Comparison of ENCODE assay signal across 23 cellular contexts in the genomic region with DNA sequence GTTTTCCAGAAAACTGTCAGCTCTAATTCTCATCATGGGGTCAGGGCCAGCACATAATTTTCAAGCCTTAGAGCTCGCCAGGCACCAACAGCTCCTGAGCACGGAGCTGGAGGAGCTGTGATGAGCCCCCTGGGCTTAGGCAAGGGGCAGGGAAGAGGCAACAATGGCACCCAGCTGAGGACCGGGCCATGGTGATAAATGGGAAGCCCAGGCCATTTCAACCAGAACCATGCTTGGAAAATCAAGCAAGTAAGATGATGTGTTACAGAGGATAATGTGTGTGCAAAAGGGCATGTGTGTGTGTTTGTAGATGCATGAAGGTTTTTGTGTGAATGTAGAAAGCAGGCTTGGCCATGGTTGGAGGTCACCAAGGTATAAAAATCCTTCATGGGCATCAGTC.
"Had no signal": no experiment of that assay in that cellular context is flagged by ENCODE, and none has a peak within 500 bp of the region (broad histone marks: within the 10 kb centered on the region; RNA-seq: fewer than 3 reads in every experiment).

No MANE protein-coding gene starts in this region.

- H3K4me3 ChIP-seq: left lung, mucosa of descending colon, ovary, right lobe of liver, thoracic aorta, tibial nerve, upper lobe of right lung, uterus had no signal

- DNase-seq: cortex of kidney; effector memory CD8-positive, alpha-beta T cell; hypothalamus; kidney; left lung; mesenchymal stem cell; mucosa of descending colon; naive B cell; nucleus accumbens; ovary; right lobe of liver; small intestine; stimulated activated CD4-positive, alpha-beta T cell treated with anti-CD3 and anti-CD28 coated beads, Interleukin-15, amount 100 ng/mL, for 24 hours; stimulated activated CD4-positive, alpha-beta T cell treated with anti-CD3 and anti-CD28 coated beads, Interleukin-2, amount 100 ng/mL, for 48 hours; stimulated activated naive B cell treated with anti-CD40 and anti-IgM and Interleukin-4, amounts not matched to agents 10 μg/mL and 1 μg/mL and 100 μg/mL, for 72 hours; upper lobe of right lung; uterus had no signal

- H3K27ac ChIP-seq: left lung, ovary, right lobe of liver, thoracic aorta, tibial nerve, upper lobe of right lung, uterus had no signal

- H3K4me1 ChIP-seq: left lung, right lobe of liver, tibial nerve, upper lobe of right lung, uterus had no signal

- H3K36me3 Mint-ChIP-seq: mesothelial cell of epicardium; naive B cell; natural killer cell treated with Interleukin-12 subunit alpha and Interleukin-12 subunit beta and Interleukin-15 and Interleukin-18, amount 100 ng/mL, for 72 hours; stimulated activated naive B cell treated with anti-CD40 and anti-IgM and Interleukin-4, amounts not matched to agents 10 μg/mL and 1 μg/mL and 100 μg/mL, for 72 hours had no signal

- H3K27ac Mint-ChIP-seq: effector memory CD8-positive, alpha-beta T cell; mesothelial cell of epicardium; naive B cell; natural killer cell treated with Interleukin-12 subunit alpha and Interleukin-12 subunit beta and Interleukin-15 and Interleukin-18, amount 100 ng/mL, for 72 hours; stimulated activated naive B cell treated with anti-CD40 and anti-IgM and Interleukin-4, amounts not matched to agents 10 μg/mL and 1 μg/mL and 100 μg/mL, for 72 hours; stimulated activated naive CD8-positive, alpha-beta T cell treated with anti-CD3 and anti-CD28 coated beads, Interleukin-15, Interleukin-2, amounts not matched to agents 100 ng/mL and 50 ng/mL, for 24 hours had no signal

- H3K27me3 ChIP-seq: ovary, right lobe of liver, tibial nerve, upper lobe of right lung, uterus had no signal

- H3K9me3 Mint-ChIP-seq: effector memory CD8-positive, alpha-beta T cell; mesothelial cell of epicardium; natural killer cell treated with Interleukin-12 subunit alpha and Interleukin-12 subunit beta and Interleukin-15 and Interleukin-18, amount 100 ng/mL, for 72 hours; stimulated activated naive B cell treated with anti-CD40 and anti-IgM and Interleukin-4, amounts not matched to agents 10 μg/mL and 1 μg/mL and 100 μg/mL, for 72 hours; stimulated activated naive CD8-positive, alpha-beta T cell treated with anti-CD3 and anti-CD28 coated beads, Interleukin-15, Interleukin-2, amounts not matched to agents 100 ng/mL and 50 ng/mL, for 24 hours had no signal

- H3K9me3 ChIP-seq: left lung, mucosa of descending colon, ovary, right lobe of liver, thoracic aorta, upper lobe of right lung, uterus had no signal

- H3K36me3 ChIP-seq: left lung, ovary, right lobe of liver, thoracic aorta, tibial nerve, upper lobe of right lung, uterus had no signal

- FAIRE-seq: frontal cortex, kidney, small intestine had no signal

- H3K4me3 Mint-ChIP-seq: effector memory CD8-positive, alpha-beta T cell; mesothelial cell of epicardium; naive B cell; natural killer cell treated with Interleukin-12 subunit alpha and Interleukin-12 subunit beta and Interleukin-15 and Interleukin-18, amount 100 ng/mL, for 72 hours; stimulated activated naive B cell treated with anti-CD40 and anti-IgM and Interleukin-4, amounts not matched to agents 10 μg/mL and 1 μg/mL and 100 μg/mL, for 72 hours; stimulated activated naive CD8-positive, alpha-beta T cell treated with anti-CD3 and anti-CD28 coated beads, Interleukin-15, Interleukin-2, amounts not matched to agents 100 ng/mL and 50 ng/mL, for 24 hours had no signal

- H3K4me1 Mint-ChIP-seq: mesothelial cell of epicardium; naive B cell; stimulated activated naive B cell treated with anti-CD40 and anti-IgM and Interleukin-4, amounts not matched to agents 10 μg/mL and 1 μg/mL and 100 μg/mL, for 72 hours had no signal

- ATAC-seq: effector memory CD8-positive, alpha-beta T cell; left lung; mucosa of descending colon; natural killer cell treated with Interleukin-12 subunit alpha and Interleukin-12 subunit beta and Interleukin-15 and Interleukin-18, amount 100 ng/mL, for 72 hours; right lobe of liver; stimulated activated naive B cell treated with anti-CD40 and anti-IgM and Interleukin-4, amounts not matched to agents 10 μg/mL and 1 μg/mL and 100 μg/mL, for 72 hours; upper lobe of right lung had no signal

- H3K27me3 Mint-ChIP-seq: effector memory CD8-positive, alpha-beta T cell; stimulated activated naive B cell treated with anti-CD40 and anti-IgM and Interleukin-4, amounts not matched to agents 10 μg/mL and 1 μg/mL and 100 μg/mL, for 72 hours; stimulated activated naive CD8-positive, alpha-beta T cell treated with anti-CD3 and anti-CD28 coated beads, Interleukin-15, Interleukin-2, amounts not matched to agents 100 ng/mL and 50 ng/mL, for 24 hours had no signal
